Comparison of ENCODE assay signal across 15 cellular contexts in the genomic region with DNA sequence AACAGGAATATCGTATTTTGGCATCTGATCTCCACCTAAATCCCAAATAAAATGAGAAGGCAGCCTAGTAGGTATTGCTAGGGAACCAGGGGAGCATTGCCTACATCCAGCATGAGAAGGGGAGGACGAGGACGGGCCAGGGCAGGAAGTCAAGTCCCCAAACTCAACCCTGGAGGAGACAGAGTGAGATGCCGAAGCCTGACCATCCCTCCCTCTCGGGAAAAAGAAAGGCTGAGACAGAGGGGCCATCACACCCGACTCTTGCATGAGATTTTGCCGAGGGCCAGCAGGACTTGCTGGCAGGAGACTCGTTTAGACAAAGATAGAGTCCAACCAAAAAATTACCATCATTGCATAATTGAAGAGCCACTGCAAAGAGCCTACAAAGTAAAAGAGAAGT. TPM values are rescaled to one million over a fixed set of nuclear protein-coding genes. Genes with fewer than 3 reads are reported as not detected.
DNase-seq lines count a peak whose midpoint lies in the region; ATAC-seq and TF ChIP-seq lines count a peak whose summit lies in the region.
"Had no signal": no experiment of that assay in that cellular context is flagged by ENCODE, and none has a peak within 500 bp of the region (broad histone marks: within the 10 kb centered on the region; RNA-seq: fewer than 3 reads in every experiment).

No MANE protein-coding gene starts in this region.

- no peak for TF ChIP-seq CTCF in omental fat pad (IDR thresholded peaks at IDR 0.05)

- H3K9me3 Mint-ChIP-seq in stimulated activated naive CD8-positive, alpha-beta T cell treated with anti-CD3 and anti-CD28 coated beads, Interleukin-15, amount 100 ng/mL, for 72 hours: no peaks in the 10 kb centered on the region
- no peaks in the 10 kb centered on the region for H3K9me3 Mint-ChIP-seq in effector memory CD8-positive, alpha-beta T cell
- H3K9me3 Mint-ChIP-seq: CD8-positive, alpha-beta T cell had no signal

- DNase-seq in omental fat pad (ENCODE audit: low spot score): peak; percentile 0
- DNase-seq in stimulated activated naive CD8-positive, alpha-beta T cell treated with anti-CD3 and anti-CD28 coated beads, Interleukin-15, amount 100 ng/mL, for 72 hours: no peak
- no peak for DNase-seq in effector memory CD8-positive, alpha-beta T cell
- DNase-seq in AG08396 (ENCODE audit: low spot score): no peak
- DNase-seq: activated CD4-positive, alpha-beta T cell treated with anti-CD3 and anti-CD28 coated beads for 48 hours; activated gamma-delta T cell; body of pancreas; CD8-positive, alpha-beta T cell; small intestine had no signal

- no peak overlapping the region; the same call in 1 of the 2 replicates for H3K4me3 ChIP-seq in HUES48 (ENCODE audit: low read depth, low read length)
- H3K4me3 ChIP-seq: body of pancreas had no signal

- no peak overlapping the region for H3K9ac ChIP-seq in HUES48 (ENCODE audit: low read depth, low read length)

- peaks cover 2% of the 10 kb centered on the region for H3K36me3 Mint-ChIP-seq in effector memory CD8-positive, alpha-beta T cell (ENCODE audit: insufficient read depth)
- H3K36me3 Mint-ChIP-seq: CD8-positive, alpha-beta T cell had no signal

- H3K9me3 ChIP-seq in HUES48 (ENCODE audit: control insufficient read depth, insufficient read depth, low read length): no peaks in the 10 kb centered on the region
- H3K9me3 ChIP-seq: body of pancreas had no signal

- peaks cover 34% of the 10 kb centered on the region for H3K4me1 ChIP-seq in HUES48 (ENCODE audit: control insufficient read depth, insufficient read depth, low read length)
- H3K4me1 ChIP-seq: body of pancreas had no signal

- ATAC-seq in GM18907 (IDR thresholded peaks at IDR 0.05; ENCODE audit: unreplicated experiment) (peak; percentile 33), GM21737 (IDR thresholded peaks at IDR 0.05; ENCODE audit: unreplicated experiment) (peak; percentile 20), omental fat pad (ENCODE audit: low FRiP score) (no peak), GM19035 (IDR thresholded peaks at IDR 0.05; ENCODE audit: unreplicated experiment) (no peak)
- ATAC-seq in stimulated activated naive CD8-positive, alpha-beta T cell treated with anti-CD3 and anti-CD28 coated beads, Interleukin-15, amount 100 ng/mL, for 72 hours: no peak
- no peak for ATAC-seq in effector memory CD8-positive, alpha-beta T cell (replicated peaks)
- ATAC-seq: body of pancreas; CD8-positive, alpha-beta T cell had no signal

- H3K27ac ChIP-seq in HUES48 (ENCODE audit: low read depth, low read length): peak overlapping the region; percentile 61
- H3K27ac ChIP-seq: body of pancreas had no signal

- H3K4me1 Mint-ChIP-seq in stimulated activated naive CD8-positive, alpha-beta T cell treated with anti-CD3 and anti-CD28 coated beads, Interleukin-15, amount 100 ng/mL, for 72 hours: no peaks in the 10 kb centered on the region
- no peaks in the 10 kb centered on the region for H3K4me1 Mint-ChIP-seq in effector memory CD8-positive, alpha-beta T cell (ENCODE audit: low read depth in 2 of 2)

- H3K27me3 Mint-ChIP-seq in stimulated activated naive CD8-positive, alpha-beta T cell treated with anti-CD3 and anti-CD28 coated beads, Interleukin-15, amount 100 ng/mL, for 72 hours: peaks cover 24% of the 10 kb centered on the region
- H3K27me3 Mint-ChIP-seq in effector memory CD8-positive, alpha-beta T cell: peaks cover 17 to 26% of the 10 kb centered on the region in 2 donors

- peaks cover 13% of the 10 kb centered on the region for H3K36me3 ChIP-seq in HUES48 (ENCODE audit: control insufficient read depth, insufficient read depth, low read length)

- H3K27ac Mint-ChIP-seq in stimulated activated naive CD8-positive, alpha-beta T cell treated with anti-CD3 and anti-CD28 coated beads, Interleukin-15, amount 100 ng/mL, for 72 hours: no peak overlapping the region
- H3K27ac Mint-ChIP-seq in effector memory CD8-positive, alpha-beta T cell: no peak overlapping the region
- H3K27ac Mint-ChIP-seq: CD8-positive, alpha-beta T cell had no signal

- H3K27me3 ChIP-seq in HUES48 (ENCODE audit: control insufficient read depth, insufficient read depth, low read length): no peaks in the 10 kb centered on the region
- H3K27me3 ChIP-seq: body of pancreas had no signal

- no peak overlapping the region for H3K4me3 Mint-ChIP-seq in stimulated activated naive CD8-positive, alpha-beta T cell treated with anti-CD3 and anti-CD28 coated beads, Interleukin-15, amount 100 ng/mL, for 72 hours
- no peak overlapping the region for H3K4me3 Mint-ChIP-seq in effector memory CD8-positive, alpha-beta T cell
- H3K4me3 Mint-ChIP-seq: CD8-positive, alpha-beta T cell had no signal

RNA-seq across cellular contexts. Expression of a gene that starts 50.2 kb away (rescaled TPM):
- total RNA-seq in omental fat pad: not detected
- total RNA-seq: body of pancreas; CD8-positive, alpha-beta T cell; MCF 10A; T-helper 1 cell treated with Interleukin-12 subunit alpha and Interleukin-12 subunit beta and Interleukin-4 antibody, amounts not matched to agents 30 ng/mL and 1 ng/mL, for 36 hours had no signal

Comparison
In these comparisons a context has a peak if more than half of its experiments do, and no peak if none do; other contexts are left out.
1. ATAC-seq: peak in GM18907 (single experiment) and GM21737 (single experiment); none in omental fat pad (single experiment), GM19035 (single experiment), stimulated activated naive CD8-positive, alpha-beta T cell treated with anti-CD3 and anti-CD28 coated beads, Interleukin-15, amount 100 ng/mL, for 72 hours (single experiment) and effector memory CD8-positive, alpha-beta T cell (single experiment).